Comparison of ENCODE assay signal across 9 cellular contexts in the genomic region with DNA sequence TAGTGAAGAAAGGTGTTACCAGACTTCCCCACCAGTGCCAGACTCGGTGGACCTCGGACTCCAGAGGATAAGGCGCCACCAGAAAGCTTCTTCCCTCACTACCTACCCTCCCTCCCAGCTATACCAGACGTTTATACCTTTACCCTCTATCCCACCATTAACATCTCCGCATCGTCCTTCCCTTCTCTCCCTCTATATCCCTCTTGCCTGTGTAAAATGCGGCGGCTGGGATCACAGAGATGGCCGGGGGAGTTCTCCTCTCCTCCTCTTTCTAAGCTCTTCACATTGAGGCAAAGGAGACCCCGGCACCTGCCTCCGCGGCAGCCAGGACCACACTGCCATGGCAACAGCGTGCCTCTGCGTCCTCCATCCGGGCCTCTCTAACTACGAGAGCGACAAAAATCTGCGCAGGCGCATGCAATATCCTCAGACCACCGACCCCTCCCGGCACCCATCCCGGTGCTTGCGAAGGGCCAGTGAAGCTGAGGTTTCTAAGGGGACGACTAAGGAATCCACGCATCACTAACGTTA. TPM values are rescaled to one million over a fixed set of nuclear protein-coding genes. Genes with fewer than 3 reads are reported as not detected.
DNase-seq lines count a peak whose midpoint lies in the region; ATAC-seq and TF ChIP-seq lines count a peak whose summit lies in the region.
"Had no signal": no experiment of that assay in that cellular context is flagged by ENCODE, and none has a peak within 500 bp of the region (broad histone marks: within the 10 kb centered on the region; RNA-seq: fewer than 3 reads in every experiment).

A gene (minus strand): TSS at position 394 of the 531 bp plus-strand sequence. CDS start 2,547 bp downstream, outside the sequence.

- peak within 1 kb of the TSS; percentile 47 to 62 (median 54) for H3K4me3 ChIP-seq in esophagus muscularis mucosa
- peak within 1 kb of the TSS; percentile 33 for H3K4me3 ChIP-seq in mucosa of stomach (ENCODE audit: low read length)

- H3K27ac ChIP-seq in esophagus muscularis mucosa (replicated peaks in 1 of 4) = no peak within 1 kb of the TSS
- H3K27ac ChIP-seq: HL-60 had no signal

- TF ChIP-seq EP300 in esophagus muscularis mucosa (IDR thresholded peaks at IDR 0.05) = no peak

- H3K36me3 ChIP-seq in esophagus muscularis mucosa (no peaks in the 10 kb centered on the region), mucosa of stomach (ENCODE audit: control insufficient read depth, insufficient read depth, low read length) (no peaks in the 10 kb centered on the region)

- H3K27me3 ChIP-seq in esophagus muscularis mucosa (peaks cover 0 to 18% (median 0%) of the 10 kb centered on the region in 4 donors), mucosa of stomach (ENCODE audit: control insufficient read depth, insufficient read depth, low read length) (peaks cover 15% of the 10 kb centered on the region)

- WGBS in esophagus muscularis mucosa = 1% methylated on average over 23 of the region's 26 CpGs

- no peaks in the 10 kb centered on the region for H3K9me3 ChIP-seq in esophagus muscularis mucosa
- H3K9me3 ChIP-seq in mucosa of stomach (ENCODE audit: control insufficient read depth, low read length) = no peaks in the 10 kb centered on the region

- H3K4me1 ChIP-seq in esophagus muscularis mucosa (peaks cover 0 to 14% (median 10%) of the 10 kb centered on the region in 4 donors), mucosa of stomach (ENCODE audit: control insufficient read depth, insufficient read depth, low read length) (peaks cover 6% of the 10 kb centered on the region)

- intact Hi-C loops in esophagus muscularis mucosa (cut with DNase I) = no loop called here

- TF ChIP-seq CTCF in esophagus muscularis mucosa (IDR thresholded peaks at IDR 0.05) = no peak

- peak; percentile 94 for ATAC-seq in HG02588 (IDR thresholded peaks at IDR 0.05; ENCODE audit: unreplicated experiment)

- no peak for TF ChIP-seq POLR2A in esophagus muscularis mucosa (IDR thresholded peaks at IDR 0.05; ENCODE audit: low read depth)

- DNase-seq in DMS 273 (lab: John Stamatoyannopoulos, UW; ENCODE audit: unreplicated experiment) (peak; percentile 96), NCI-H345 treated with DMSO at 0.1 percent for 48 hours (lab: John Stamatoyannopoulos, UW; ENCODE audit: unreplicated experiment) (peak; percentile 25), esophagus muscularis mucosa (ENCODE audit: extremely low spot score) (peak; percentile 92), UCSD-AML1 (lab: John Stamatoyannopoulos, UW; ENCODE audit: unreplicated experiment) (no peak)
- peak; percentile 59 for DNase-seq in activated CD8-positive, alpha-beta memory T cell treated with anti-CD3 and anti-CD28 coated beads, Interleukin-2, amount 50 U/mL, for 4 hours
- DNase-seq in stimulated activated CD8-positive, alpha-beta memory T cell treated with anti-CD3 and anti-CD28 coated beads, Interleukin-4, amount 100 ng/mL, for 24 hours (ENCODE audit: low read depth) = peak; percentile 57

- H3K9ac ChIP-seq in mucosa of stomach (ENCODE audit: low read length) = no peak within 1 kb of the TSS

RNA-seq across cellular contexts. Expression of the gene that starts here (rescaled TPM):
- 1 to 10 TPM in 1 of 4 donors, under 1 TPM in 3; 0.80 to 2.3 (median 0.91) TPM for total RNA-seq in esophagus muscularis mucosa
